Comparison of ENCODE assay signal across 1 cellular context in genomic region chr6:119078449-119079287, GRCh38.
TF ChIP-seq lines count a peak whose summit lies in the region.

Gene FAM184A, minus strand, starts transcription at chr6:119078664. Its CDS starts 365 bp downstream, at chr6:119078299.

TF ChIP-seq in HepG2, 621 proteins besides CTCF, POLR2A, EP300 and RAD21 (continued from another document and continues in another):
- TF ChIP-seq PRDM10 (CRISPR knock-in tag; IDR thresholded peaks at IDR 0.05; ENCODE audit: low read depth) (peak; percentile 46; the same call in 1 of the 2 replicates), KDM5B (CRISPR knock-in tag; IDR thresholded peaks at IDR 0.05; ENCODE audit: borderline replicate concordance) (peak; percentile 68), ONECUT2 (CRISPR knock-in tag; IDR thresholded peaks at IDR 0.05) (peak; percentile 64; the same call in 1 of the 2 replicates), ZNF460 (CRISPR knock-in tag; IDR thresholded peaks at IDR 0.05; ENCODE audit: borderline replicate concordance) (no peak), RFX5 (IDR thresholded peaks at IDR 0.05; ENCODE audit: low read depth, low read length) (no peak), ZNF121 (CRISPR knock-in tag; IDR thresholded peaks at IDR 0.05) (peak; percentile 25; the same call in 1 of the 2 replicates), MEIS2 (CRISPR knock-in tag; IDR thresholded peaks at IDR 0.05) (peak; percentile 47; the same call in 1 of the 2 replicates), KMT2B (CRISPR knock-in tag; IDR thresholded peaks at IDR 0.05) (peak; percentile 40; the same call in 1 of the 2 replicates), ELF4 (CRISPR knock-in tag; IDR thresholded peaks at IDR 0.05; ENCODE audit: borderline replicate concordance) (no peak), ZNF761 (CRISPR knock-in tag; conservative IDR thresholded peaks at IDR 0.05) (peak; percentile 72; the same call in 1 of the 2 replicates), E2F1 (CRISPR knock-in tag; IDR thresholded peaks at IDR 0.05) (0 out of 2 replicates have a peak, but pooled peaks have one; percentile 14), MXD4 (CRISPR knock-in tag; IDR thresholded peaks at IDR 0.05) (peak; percentile 84), ZNF317 (CRISPR knock-in tag; IDR thresholded peaks at IDR 0.05) (no peak), ARID3A (IDR thresholded peaks at IDR 0.05; ENCODE audit: low read depth, low read length) (0 out of 2 replicates have a peak, but pooled peaks have one; percentile 29), ZBTB7A (CRISPR knock-in tag; IDR thresholded peaks at IDR 0.05) (peak; percentile 74; the same call in 1 of the 2 replicates), HIVEP1 (CRISPR knock-in tag; IDR thresholded peaks at IDR 0.05) (peak; percentile 61; the same call in 1 of the 2 replicates), RBFOX2 (IDR thresholded peaks at IDR 0.05; ENCODE audit: low read depth, low read length) (peak; percentile 58), ASH2L (IDR thresholded peaks at IDR 0.05; ENCODE audit: insufficient read length, low read depth, low read length) (peak; percentile 85), ZNF891 (CRISPR knock-in tag; IDR thresholded peaks at IDR 0.05) (no peak), ZNF570 (CRISPR knock-in tag; IDR thresholded peaks at IDR 0.05; ENCODE audit: borderline replicate concordance) (0 out of 2 replicates have a peak, but pooled peaks have one; percentile 32), ZMYM4 (CRISPR knock-in tag; IDR thresholded peaks at IDR 0.05) (peak; percentile 74; the same call in 1 of the 2 replicates), NFKB2 (CRISPR knock-in tag; IDR thresholded peaks at IDR 0.05; ENCODE audit: borderline replicate concordance) (peak; percentile 71), ZNF362 (CRISPR knock-in tag; IDR thresholded peaks at IDR 0.05; ENCODE audit: borderline replicate concordance) (peak; percentile 94), ZNF768 (CRISPR knock-in tag; IDR thresholded peaks at IDR 0.05) (peak; percentile 39; the same call in 1 of the 2 replicates), REL (CRISPR knock-in tag; conservative IDR thresholded peaks at IDR 0.05) (no peak; the same call in 1 of the 2 replicates), ISL2 (CRISPR knock-in tag; IDR thresholded peaks at IDR 0.05) (0 out of 2 replicates have a peak, but pooled peaks have one; percentile 19), STAG1 (CRISPR knock-in tag; IDR thresholded peaks at IDR 0.05) (peak; percentile 41), ZBTB10 (CRISPR knock-in tag; IDR thresholded peaks at IDR 0.05; ENCODE audit: borderline replicate concordance) (peak; percentile 30; the same call in 1 of the 2 replicates), SIX4 (CRISPR knock-in tag; IDR thresholded peaks at IDR 0.05) (peak; percentile 60; the same call in 1 of the 2 replicates), TFDP2 (CRISPR knock-in tag; IDR thresholded peaks at IDR 0.05) (0 out of 2 replicates have a peak, but pooled peaks have one; percentile 18), IRF9 (CRISPR knock-in tag; IDR thresholded peaks at IDR 0.05; ENCODE audit: borderline replicate concordance) (no peak), ZSCAN29 (CRISPR knock-in tag; conservative IDR thresholded peaks at IDR 0.05) (no peak), THAP11 (CRISPR knock-in tag; IDR thresholded peaks at IDR 0.05) (peak; percentile 38; the same call in 1 of the 2 replicates), SKI (IDR thresholded peaks at IDR 0.05; ENCODE audit: partially characterized antibody) (peak; percentile 11), MAF1 (CRISPR knock-in tag; IDR thresholded peaks at IDR 0.05; ENCODE audit: borderline replicate concordance) (no peak), ZNF619 (CRISPR knock-in tag; IDR thresholded peaks at IDR 0.05) (peak; percentile 77; the same call in 1 of the 2 replicates), ZNF343 (CRISPR knock-in tag; IDR thresholded peaks at IDR 0.05) (no peak), ZNF674 (CRISPR knock-in tag; IDR thresholded peaks at IDR 0.05; ENCODE audit: low read depth) (peak; percentile 93), ZFP37 (CRISPR knock-in tag; IDR thresholded peaks at IDR 0.05; ENCODE audit: borderline replicate concordance) (peak; percentile 71; the same call in 1 of the 2 replicates), ZNF547 (CRISPR knock-in tag; IDR thresholded peaks at IDR 0.05) (0 out of 2 replicates have a peak, but pooled peaks have one; percentile 5), HNRNPLL (IDR thresholded peaks at IDR 0.05; ENCODE audit: low read depth, low read length, poor library complexity, severe bottlenecking) (peak; percentile 77), KAT7 (CRISPR knock-in tag; IDR thresholded peaks at IDR 0.05; ENCODE audit: borderline replicate concordance) (0 out of 2 replicates have a peak, but pooled peaks have one; percentile 8), SNAPC4 (CRISPR knock-in tag; IDR thresholded peaks at IDR 0.05) (0 out of 2 replicates have a peak, but pooled peaks have one; percentile 24)
